26 cellular contexts compared by ENCODE assay signal in genomic region chr21:27152996-27153395, GRCh38.
"Had no signal": no experiment of that assay in that cellular context is flagged by ENCODE, and none has a peak within 500 bp of the region (broad histone marks: within the 10 kb centered on the region; RNA-seq: fewer than 3 reads in every experiment).

No MANE protein-coding gene starts in this region.

- FAIRE-seq: kidney had no signal

- H3K27me3 ChIP-seq: ovary, stomach, testis, thyroid gland, transverse colon, upper lobe of left lung, vagina had no signal

- H3K27ac ChIP-seq: left ventricle myocardium inferior, ovary, skin epidermis, stomach, testis, thyroid gland, transverse colon, upper lobe of left lung, vagina had no signal

- H3K36me3 ChIP-seq: left ventricle myocardium inferior, ovary, stomach, thyroid gland, transverse colon, upper lobe of left lung, vagina had no signal

- H3K9me3 ChIP-seq: left ventricle myocardium inferior, mucosa of descending colon, ovary, stomach, testis, thyroid gland, transverse colon, upper lobe of left lung, vagina had no signal

- H3K27ac Mint-ChIP-seq: memory B cell; naive thymus-derived CD4-positive, alpha-beta T cell; natural killer cell treated with Interleukin-12 subunit alpha and Interleukin-12 subunit beta and Interleukin-15 and Interleukin-18, amount 100 ng/mL, for 72 hours; progenitor cell of endocrine pancreas; stimulated activated naive B cell treated with anti-CD40 and anti-IgM and Interleukin-4, amounts not matched to agents 10 μg/mL and 1 μg/mL and 100 μg/mL, for 72 hours had no signal

- H3K27me3 Mint-ChIP-seq: memory B cell; naive thymus-derived CD4-positive, alpha-beta T cell; natural killer cell treated with Interleukin-12 subunit alpha and Interleukin-12 subunit beta and Interleukin-15 and Interleukin-18, amount 100 ng/mL, for 72 hours; progenitor cell of endocrine pancreas; stimulated activated naive B cell treated with anti-CD40 and anti-IgM and Interleukin-4, amounts not matched to agents 10 μg/mL and 1 μg/mL and 100 μg/mL, for 72 hours had no signal

- H3K4me1 ChIP-seq: left ventricle myocardium inferior, testis, thyroid gland, transverse colon, upper lobe of left lung, vagina had no signal

- H3K36me3 Mint-ChIP-seq: memory B cell; stimulated activated naive B cell treated with anti-CD40 and anti-IgM and Interleukin-4, amounts not matched to agents 10 μg/mL and 1 μg/mL and 100 μg/mL, for 72 hours had no signal

- H3K4me3 Mint-ChIP-seq: memory B cell; naive thymus-derived CD4-positive, alpha-beta T cell; natural killer cell treated with Interleukin-12 subunit alpha and Interleukin-12 subunit beta and Interleukin-15 and Interleukin-18, amount 100 ng/mL, for 72 hours; stimulated activated naive B cell treated with anti-CD40 and anti-IgM and Interleukin-4, amounts not matched to agents 10 μg/mL and 1 μg/mL and 100 μg/mL, for 72 hours had no signal

- DNase-seq: kidney; left ventricle myocardium inferior; midbrain; mucosa of descending colon; naive thymus-derived CD4-positive, alpha-beta T cell; ovary; retina; right cardiac atrium; stimulated activated CD4-positive, alpha-beta T cell treated with anti-CD3 and anti-CD28 coated beads, Interleukin-12 subunit alpha, Interleukin-12 subunit beta, amount 100 ng/mL, for 4 hours; stimulated activated CD4-positive, alpha-beta T cell treated with anti-CD3 and anti-CD28 coated beads, Interleukin-15, amount 100 ng/mL, for 24 hours; stimulated activated CD4-positive, alpha-beta T cell treated with anti-CD3 and anti-CD28 coated beads, Interleukin-2, amount 100 ng/mL, for 24 hours; stimulated activated CD4-positive, alpha-beta T cell treated with anti-CD3 and anti-CD28 coated beads, Interleukin-4, amount 100 ng/mL, for 1 hour; stimulated activated naive B cell treated with anti-CD40 and anti-IgM and Interleukin-4, amounts not matched to agents 10 μg/mL and 1 μg/mL and 100 μg/mL, for 72 hours; stimulated activated naive CD8-positive, alpha-beta T cell treated with anti-CD3 and anti-CD28 coated beads, Interleukin-15, Interleukin-2, amounts not matched to agents 100 U/mL and 50 U/mL, for 24 hours; stomach; testis; thyroid gland; transverse colon; upper lobe of left lung had no signal

- H3K4me1 Mint-ChIP-seq: memory B cell; naive thymus-derived CD4-positive, alpha-beta T cell; stimulated activated naive B cell treated with anti-CD40 and anti-IgM and Interleukin-4, amounts not matched to agents 10 μg/mL and 1 μg/mL and 100 μg/mL, for 72 hours had no signal

- H3K4me3 ChIP-seq: left ventricle myocardium inferior, lung, mucosa of descending colon, ovary, skin epidermis, stomach, testis, thyroid gland, transverse colon, upper lobe of left lung, vagina had no signal

- ATAC-seq: mucosa of descending colon; naive thymus-derived CD4-positive, alpha-beta T cell; natural killer cell treated with Interleukin-12 subunit alpha and Interleukin-12 subunit beta and Interleukin-15 and Interleukin-18, amount 100 ng/mL, for 72 hours; right cardiac atrium; sciatic nerve; stimulated activated naive B cell treated with anti-CD40 and anti-IgM and Interleukin-4, amounts not matched to agents 10 μg/mL and 1 μg/mL and 100 μg/mL, for 72 hours; stimulated activated naive CD8-positive, alpha-beta T cell treated with anti-CD3 and anti-CD28 coated beads, Interleukin-15, Interleukin-2, amounts not matched to agents 100 U/mL and 50 U/mL, for 24 hours had no signal
